ENCODE assay signal across 12 cellular contexts in the genomic region with DNA sequence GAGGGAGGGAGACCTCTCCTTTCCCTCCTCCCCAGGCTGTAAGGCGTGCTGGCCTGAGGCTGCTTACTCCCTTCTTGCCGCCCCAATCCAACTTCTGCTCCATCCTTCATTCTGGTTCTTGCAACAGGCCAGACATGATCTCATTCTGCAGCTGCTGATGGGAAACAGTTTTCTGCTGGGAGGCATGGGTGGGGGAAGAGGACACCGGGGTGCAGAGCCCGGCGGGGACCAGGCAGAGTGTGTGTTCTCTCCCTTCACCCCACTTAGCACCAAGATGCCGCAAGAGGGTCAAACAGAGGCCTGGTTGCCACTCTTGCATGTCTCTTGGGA. TPM values are rescaled to one million over a fixed set of nuclear protein-coding genes. Genes with fewer than 3 reads are reported as not detected.
DNase-seq lines count a peak whose midpoint lies in the region; ATAC-seq and TF ChIP-seq lines count a peak whose summit lies in the region.
"Had no signal": no experiment of that assay in that cellular context is flagged by ENCODE, and none has a peak within 500 bp of the region (broad histone marks: within the 10 kb centered on the region; RNA-seq: fewer than 3 reads in every experiment).

No MANE protein-coding gene starts in this region.

- intact Hi-C loops in Caco-2 (cut with micrococcal nuclease; ENCODE audit: unreplicated experiment), result no loop called here

- H3K36me3 Mint-ChIP-seq in Caco-2 (ENCODE audit: insufficient read depth, unreplicated experiment), result peaks cover 37% of the 10 kb centered on the region

- H3K27me3 Mint-ChIP-seq in Caco-2 (ENCODE audit: insufficient read depth, unreplicated experiment), result no peaks in the 10 kb centered on the region

- TF ChIP-seq POLR2A in GM18505 (IDR thresholded peaks at IDR 0.05; ENCODE audit: borderline replicate concordance, extremely low read depth, insufficient read depth, insufficient read length), result no peak

- CTCF ChIA-PET in Caco-2 (lab: Charles Lee), result interaction anchor here (1.2 kb wide), 1 partner anchor 238 kb away, joined by 5 read pairs; no protein-coding TSS in a partner anchor

- no peak for DNase-seq in Caco-2
- peak; percentile 10 for DNase-seq in LHCN-M2 (ENCODE audit: low read depth)
- no peak for DNase-seq in coronary artery (ENCODE audit: low spot score)
- no peak for DNase-seq in NCI-H446 treated with DMSO at 0.1 percent for 48 hours (lab: John Stamatoyannopoulos, UW)
- DNase-seq: central memory CD4-positive, alpha-beta T cell; NCI-H1105 had no signal

- H3K9me3 ChIP-seq in Caco-2 (no peaks in the 10 kb centered on the region), neuron (ENCODE audit: low read length) (no peaks in the 10 kb centered on the region)

- H3K36me3 ChIP-seq in Caco-2 (ENCODE audit: control insufficient read depth, insufficient read depth, low read length), result peaks cover 5% of the 10 kb centered on the region; the same call in 1 of the 2 replicates
- peaks cover 7% of the 10 kb centered on the region for H3K36me3 ChIP-seq in neuron (ENCODE audit: insufficient read depth, low read length)

- H3K27me3 ChIP-seq in Caco-2 (replicated peaks; ENCODE audit: control insufficient read depth, insufficient read depth, low read length), result no peaks in the 10 kb centered on the region
- H3K27me3 ChIP-seq in neuron (ENCODE audit: insufficient read depth, low read length), result no peaks in the 10 kb centered on the region

- TF ChIP-seq CTCF in Caco-2 (IDR thresholded peaks at IDR 0.05; ENCODE audit: insufficient read depth in 1 of 2, low read depth in 1 of 2, low read length in 1 of 2, severe bottlenecking in 1 of 2, unreplicated experiment in 1 of 2), result no peak
- no peak for TF ChIP-seq CTCF in coronary artery (IDR thresholded peaks at IDR 0.05)

- H3K4me1 ChIP-seq in Caco-2 (peaks cover 35% of the 10 kb centered on the region), neuron (ENCODE audit: insufficient read depth, low read length) (peaks cover 28% of the 10 kb centered on the region)

- H3K9me3 Mint-ChIP-seq in Caco-2 (ENCODE audit: unreplicated experiment), result no peaks in the 10 kb centered on the region

- no TSS peak for BruUV-seq in Caco-2 (replicated peaks; lab: Mats Ljungman, UMichigan)

- ATAC-seq in HG02885 (IDR thresholded peaks at IDR 0.05; ENCODE audit: poor library complexity, unreplicated experiment), result no peak
- no peak for ATAC-seq in GM18505 (IDR thresholded peaks at IDR 0.05; ENCODE audit: unreplicated experiment)
- ATAC-seq in HG02678 (IDR thresholded peaks at IDR 0.05; ENCODE audit: unreplicated experiment), result no peak

- H3K27ac Mint-ChIP-seq in Caco-2 (ENCODE audit: unreplicated experiment), result no peak overlapping the region

- no peak overlapping the region for H3K4me3 ChIP-seq in Caco-2 (ENCODE audit: low read depth, low read length)
- H3K4me3 ChIP-seq in coronary artery, result peak overlapping the region; percentile 82
- peak overlapping the region; percentile 58 for H3K4me3 ChIP-seq in neuron (ENCODE audit: low read length)

- H3K27ac ChIP-seq in coronary artery, result no peak overlapping the region

- H3K4me1 Mint-ChIP-seq in Caco-2 (ENCODE audit: low read depth, unreplicated experiment), result peaks cover 45% of the 10 kb centered on the region

- peak overlapping the region; percentile 75 for H3K4me3 Mint-ChIP-seq in Caco-2 (ENCODE audit: unreplicated experiment)

- H2AFZ ChIP-seq in neuron (ENCODE audit: low read depth, low read length), result no peak overlapping the region

- POLR2A ChIA-PET in Caco-2 (lab: Charles Lee), result no interaction called here

RNA-seq across cellular contexts. Expression of a gene that starts 1.4 kb away (rescaled TPM):
- total RNA-seq in Caco-2 (2022) (32.8 and 34.4 TPM in 2 replicates), LHCN-M2 (2014; rRNA removed) (13.5 and 18.5 TPM in 2 replicates)
- polyA plus RNA-seq in LHCN-M2 (2012), result 8.7 TPM

RNA-seq across cellular contexts. Expression of a gene that starts 2.8 kb away (rescaled TPM):
- total RNA-seq in Caco-2 (2022), result 273 and 298 TPM in 2 replicates
- total RNA-seq in LHCN-M2 (2014; rRNA removed), result 0.40 TPM in 1 of 2 replicates, not detected in the other
- polyA plus RNA-seq in LHCN-M2 (2012), result 0.21 TPM

RNA-seq across cellular contexts. Expression of a gene that starts 7.9 kb away (rescaled TPM):
- total RNA-seq in Caco-2 (2022) (not detected in 2 replicates), LHCN-M2 (2014; rRNA removed) (not detected in 2 replicates)
- polyA plus RNA-seq in LHCN-M2 (2012), result not detected
- total RNA-seq: kidney; T-helper 2 cell treated with Interferon-gamma antibody and Interleukin-4, amounts not matched to agents 100 ng/mL and 5 ng/mL, for 36 hours had no signal

RNA-seq across cellular contexts. Expression of a gene that starts 15.6 kb away (rescaled TPM):
- total RNA-seq in Caco-2 (2022), result 257 and 265 TPM in 2 replicates
- total RNA-seq in LHCN-M2 (2014; rRNA removed), result 121 and 127 TPM in 2 replicates
- 108 TPM for polyA plus RNA-seq in LHCN-M2 (2012)

RNA-seq across cellular contexts. Expression of a gene that starts 33.1 kb away (rescaled TPM):
- total RNA-seq in Caco-2 (2022), result 114 and 128 TPM in 2 replicates
- 1.0 and 1.2 TPM in 2 replicates for total RNA-seq in LHCN-M2 (2014; rRNA removed)
- polyA plus RNA-seq in LHCN-M2 (2012), result 3.6 TPM

Comparison
In these comparisons a context has a peak if more than half of its experiments do, and no peak if none do; other contexts are left out.
1. RNA of a gene that starts 2.8 kb away (total RNA-seq): 273 to 298 TPM in Caco-2; 0.40 TPM in LHCN-M2; every median in the first group is over 100 times any median in the second.